ENCODE assay signal across 8 cellular contexts in genomic region chr18:75209952-75210261, GRCh38. TPM values are rescaled to one million over a fixed set of nuclear protein-coding genes. Genes with fewer than 3 reads are reported as not detected.
A peak's percentile ranks its signal among the peaks of the same experiment; 100 is the strongest.
DNase-seq lines count a peak whose midpoint lies in the region; ATAC-seq, FAIRE-seq and TF ChIP-seq lines count a peak whose summit lies in the region.

No MANE protein-coding gene starts in this region.

- no peak for TF ChIP-seq POLR2A in H1 (IDR thresholded peaks at IDR 0.05; ENCODE audit: control extremely low read depth in 1 of 2, low read depth in 2 of 2, low read length in 2 of 2)
- TF ChIP-seq POLR2A in ovary (IDR thresholded peaks at IDR 0.05), result no peak

- H3K9ac ChIP-seq in H1 (replicated peaks in 1 of 4; ENCODE audit: extremely low read depth in 1 of 4, low read depth in 3 of 4, low read length in 3 of 4), result no peak overlapping the region

- WGBS in H1 (ENCODE audit: extremely low coverage in 1 of 2, insufficient coverage in 1 of 2, insufficient read length in 1 of 2, insufficient replicate concordance in 2 of 2, low coverage in 1 of 2, low lambda C conversion rate in 2 of 2, missing lambda C conversion rate in 1 of 2), 2 experiments, result 5% methylated on average over 8 of the region's 8 CpGs; no CpG with 5 or more reads in 1 of the 2 experiments
- 0 to 2% (median 1%) methylated on average over 8 of the region's 8 CpGs for WGBS in ovary, 3 donors

- H3K9me3 ChIP-seq in H1 (ENCODE audit: insufficient read depth in 2 of 2, low read depth in 1 of 2, low read length in 1 of 2) (no peaks in the 10 kb centered on the region), ovary (no peaks in the 10 kb centered on the region)

- H4K20me1 ChIP-seq in H1 (replicated peaks in 1 of 2; ENCODE audit: control insufficient read depth in 1 of 2, insufficient read depth in 2 of 2, low read length in 2 of 2), result peaks cover 10 to 15% of the 10 kb centered on the region in 2 experiments

- H3K79me2 ChIP-seq in H1 (ENCODE audit: control insufficient read depth in 1 of 2, insufficient read depth in 2 of 2, low read length in 2 of 2), result no peaks in the 10 kb centered on the region

- POLR2A ChIA-PET in H1 (lab: Charles Lee; ENCODE audit: partially characterized antibody), result no interaction called here

- H3K4me1 ChIP-seq in H1 (replicated peaks in 1 of 4; ENCODE audit: control insufficient read depth in 3 of 4, insufficient read depth in 4 of 4, low read length in 3 of 4) (peaks cover 9 to 31% (median 19%) of the 10 kb centered on the region in 4 experiments), ovary (ENCODE audit: insufficient read depth) (peaks cover 6% of the 10 kb centered on the region)

- H2AFZ ChIP-seq in H1 (ENCODE audit: low read length), result peak overlapping the region; percentile 80; the same call in 1 of the 2 replicates

- no peak overlapping the region for H4K91ac ChIP-seq in H1 (replicated peaks; ENCODE audit: insufficient read length, low read length)

- H3K79me1 ChIP-seq in H1 (ENCODE audit: low read depth, low read length), result no peaks in the 10 kb centered on the region

- no peak overlapping the region for H3K18ac ChIP-seq in H1 (ENCODE audit: extremely low read depth, low read length)

- intact Hi-C loops in ovary (cut with DNase I), result loop anchor here in 3 of 4 donors (5.0 to 10.0 kb wide), 4 partner anchors 37 to 1055 kb away; no protein-coding TSS in a partner anchor

- peak overlapping the region; percentile 60 to 70 (median 62) for H3K4me3 ChIP-seq in H1 (ENCODE audit: extremely low read depth in 1 of 4, insufficient read depth in 2 of 4, low read depth in 3 of 4, low read length in 4 of 4)
- H3K4me3 ChIP-seq in ovary, result peak overlapping the region; percentile 97

- no peak overlapping the region for H2BK120ac ChIP-seq in H1 (replicated peaks; ENCODE audit: low read depth, low read length)

- no peak overlapping the region for H2AK5ac ChIP-seq in H1 (ENCODE audit: low read depth, low read length)

- no peak for TF ChIP-seq RAD21 in H1 (IDR thresholded peaks at IDR 0.05 in 1 of 2, conservative IDR thresholded peaks at IDR 0.05 in 1 of 2; ENCODE audit: low read depth in 2 of 2, low read length in 2 of 2)

- no peak overlapping the region for H3K14ac ChIP-seq in H1 (ENCODE audit: insufficient read length)

- no peak overlapping the region for H2BK5ac ChIP-seq in H1 (ENCODE audit: low read depth, low read length)

- H3K36me3 ChIP-seq in H1 (ENCODE audit: control insufficient read depth in 2 of 4, insufficient read depth in 4 of 4, low read length in 3 of 4) (no peaks in the 10 kb centered on the region; a peak in 1 of 8 replicates), ovary (no peaks in the 10 kb centered on the region)

- 0 out of 2 replicates have a peak overlapping the region, but pooled peaks have one; percentile 17 for H2BK12ac ChIP-seq in H1 (ENCODE audit: low read depth, low read length)

- H2BK15ac ChIP-seq in H1 (ENCODE audit: low read length), result no peak overlapping the region

- TF ChIP-seq EP300 in H1 (IDR thresholded peaks at IDR 0.05; ENCODE audit: borderline replicate concordance in 1 of 2, low read depth in 2 of 2, low read length in 2 of 2) (no peak), ovary (IDR thresholded peaks at IDR 0.05) (no peak)

- CTCF ChIA-PET in H1 (lab: Charles Lee; ENCODE audit: partially characterized antibody), result interaction anchor here (0.7 to 1.0 kb wide), 2 partner anchors 37 to 144 kb away, joined by 3 read pairs; no protein-coding TSS in a partner anchor

- no peak overlapping the region for H3K27ac ChIP-seq in H1 (ENCODE audit: low read depth, low read length)
- peak overlapping the region; percentile 87 to 99 for H3K27ac ChIP-seq in ovary

- no peak overlapping the region for H4K5ac ChIP-seq in H1 (ENCODE audit: insufficient read length, low read depth, low read length)

- TF ChIP-seq CTCF in H1 (IDR thresholded peaks at IDR 0.05; ENCODE audit: control extremely low read depth in 1 of 3, insufficient read depth in 1 of 3, low read depth in 1 of 3, low read length in 3 of 3) (no peak), ovary (IDR thresholded peaks at IDR 0.05) (no peak)

- no peak overlapping the region for H2BK20ac ChIP-seq in H1 (ENCODE audit: low read length)

- FAIRE-seq in H1 (lab: Jason Lieb, UNC), result no peak

- H3K27me3 ChIP-seq in H1 (replicated peaks in 1 of 4; ENCODE audit: control insufficient read depth in 3 of 4, extremely low read depth in 1 of 4, insufficient read depth in 3 of 4, low read length in 3 of 4) (peaks cover 46 to 77% (median 68%) of the 10 kb centered on the region in 4 experiments), ovary (no peaks in the 10 kb centered on the region)

- ATAC-seq in HG02884 (IDR thresholded peaks at IDR 0.05; ENCODE audit: unreplicated experiment), result no peak

- peaks cover 24% of the 10 kb centered on the region for H3K23me2 ChIP-seq in H1 (ENCODE audit: low read depth, low read length)

- peak overlapping the region; percentile 76 to 94 for H3K4me2 ChIP-seq in H1 (ENCODE audit: insufficient read depth in 1 of 2, low read depth in 2 of 2, low read length in 2 of 2)

- DNase-seq in NCI-H1436 (lab: John Stamatoyannopoulos, UW) (peak; percentile 23), NCI-H1436 treated with DMSO at 0.1 percent for 48 hours (lab: John Stamatoyannopoulos, UW) (no peak), NCI-H69 (lab: John Stamatoyannopoulos, UW) (peak; percentile 87), H1 (ENCODE audit: low read depth in 1 of 2, low spot score in 2 of 2) (no peak), ovary (no peak), superior temporal gyrus (ENCODE audit: extremely low spot score) (no peak), UCSD-AML1 (lab: John Stamatoyannopoulos, UW; ENCODE audit: unreplicated experiment) (no peak)

- H3K56ac ChIP-seq in H1 (replicated peaks; ENCODE audit: insufficient read length, low read depth, low read length), result no peak overlapping the region

- no peak overlapping the region for H3K23ac ChIP-seq in H1 (ENCODE audit: insufficient read length)

- H4K8ac ChIP-seq in H1 (ENCODE audit: extremely low read depth, insufficient read depth, low read length), result no peak overlapping the region

- H3K4ac ChIP-seq in H1 (replicated peaks; ENCODE audit: insufficient read length, low read depth, low read length), result no peak overlapping the region

TF ChIP-seq in H1, 55 proteins besides CTCF, POLR2A, EP300 and RAD21 (continues in another document):
- TF ChIP-seq CTBP2 (IDR thresholded peaks at IDR 0.05; ENCODE audit: borderline replicate concordance, insufficient read depth, insufficient read length, low read length) (no peak), RNF2 (IDR thresholded peaks at IDR 0.05; ENCODE audit: borderline replicate concordance, low read depth, low read length, missing control alignments, poor library complexity, severe bottlenecking) (no peak), SP4 (IDR thresholded peaks at IDR 0.05; ENCODE audit: low read length) (no peak), CEBPB (IDR thresholded peaks at IDR 0.05; ENCODE audit: low read depth, low read length) (no peak), POLR2AphosphoS5 (IDR thresholded peaks at IDR 0.05; ENCODE audit: low read depth, low read length) (no peak), CREB1 (IDR thresholded peaks at IDR 0.05) (no peak), E2F6 (IDR thresholded peaks at IDR 0.05) (no peak), SIN3A (conservative IDR thresholded peaks at IDR 0.05 in 1 of 2, IDR thresholded peaks at IDR 0.05 in 1 of 2; ENCODE audit: low read depth in 1 of 2, low read length in 2 of 2) (no peak), MAX (IDR thresholded peaks at IDR 0.05) (no peak), EZH2 (IDR thresholded peaks at IDR 0.05; ENCODE audit: low read depth, low read length, severe bottlenecking) (no peak), USF2 (IDR thresholded peaks at IDR 0.05; ENCODE audit: low read length) (no peak), BRCA1 (IDR thresholded peaks at IDR 0.05; ENCODE audit: low read depth, low read length) (no peak)

RNA-seq across cellular contexts. Expression of gene TSHZ1, which starts 0.7 kb away (rescaled TPM):
- 0.25 and 0.32 TPM in 2 replicates for total RNA-seq in H1 (2021; fragmentation: NEBNext Ultra II Directional; extraction: Animal tissue kit (Norgen Biotek cat#: 25700))
- polyA plus RNA-seq in H1 (2011; rRNA removed) (0.03 and 0.06 TPM in 2 replicates), ovary (10 to 100 TPM; 27.9 to 51.8 TPM)
- 0.08 TPM for polyA plus RNA-seq in H1 (2011; cell fraction: cytosol; rRNA removed)
- polyA plus RNA-seq in H1 (2011; cell fraction: nucleus; rRNA removed), result 0.11 TPM
- polyA plus RNA-seq in H1 (2012, experiment 1 of 2), result 0.08 to 0.22 TPM (median 0.13 TPM) in 4 replicates
- polyA plus RNA-seq in H1 (2012, experiment 2 of 2), result 0.05 TPM
- 0.24 TPM for polyA plus RNA-seq in H1 (2013, experiment 1 of 2)
- 0.20 TPM for polyA plus RNA-seq in H1 (2013, experiment 2 of 2)
- polyA minus RNA-seq in H1 (2011; rRNA and poly(A)+ RNA removed), result 0.07 and 0.09 TPM in 2 replicates
- polyA minus RNA-seq in H1 (2011; cell fraction: cytosol; rRNA and poly(A)+ RNA removed), result 0.22 TPM
- polyA minus RNA-seq in H1 (2011; cell fraction: nucleus; rRNA and poly(A)+ RNA removed), result 0.20 TPM
- 100 to 1,000 TPM in 1 of 7 donors, 10 to 100 TPM in 6; 28.5 to 109 (median 69.0) TPM for total RNA-seq in ovary

RNA-seq across cellular contexts. Expression of gene PTGR3, which starts 1.0 kb away (rescaled TPM):
- total RNA-seq in H1 (2021; fragmentation: NEBNext Ultra II Directional; extraction: Animal tissue kit (Norgen Biotek cat#: 25700)), result 3.6 and 3.9 TPM in 2 replicates
- polyA plus RNA-seq in H1 (2011; rRNA removed) (2.0 and 2.8 TPM in 2 replicates), ovary (10 to 100 TPM; 19.8 to 28.4 TPM)
- 3.3 TPM for polyA plus RNA-seq in H1 (2011; cell fraction: cytosol; rRNA removed)
- 7.5 TPM for polyA plus RNA-seq in H1 (2011; cell fraction: nucleus; rRNA removed)
- 2.7 to 4.5 TPM (median 4.3 TPM) in 4 replicates for polyA plus RNA-seq in H1 (2012, experiment 1 of 2)
- polyA plus RNA-seq in H1 (2012, experiment 2 of 2), result 1.3 TPM
- 1.7 TPM for polyA plus RNA-seq in H1 (2013, experiment 1 of 2)
- 2.2 TPM for polyA plus RNA-seq in H1 (2013, experiment 2 of 2)
- 3.8 and 5.7 TPM in 2 replicates for polyA minus RNA-seq in H1 (2011; rRNA and poly(A)+ RNA removed)
- polyA minus RNA-seq in H1 (2011; cell fraction: cytosol; rRNA and poly(A)+ RNA removed), result 5.7 TPM
- polyA minus RNA-seq in H1 (2011; cell fraction: nucleus; rRNA and poly(A)+ RNA removed), result 5.0 TPM
- total RNA-seq in ovary, result 10 to 100 TPM; 15.4 to 55.7 (median 32.6) TPM

Comparison
In these comparisons a context has a peak if more than half of its experiments do, and no peak if none do; other contexts are left out.
1. DNase-seq: peak in NCI-H1436 (single experiment) and NCI-H69 (single experiment); none in NCI-H1436 treated with DMSO at 0.1 percent for 48 hours (single experiment), H1 (0 of 2), ovary (0 of 5), superior temporal gyrus (single experiment) and UCSD-AML1 (single experiment).
2. RNA of gene TSHZ1, which starts 0.7 kb away (total RNA-seq): 28.5 to 109 TPM in ovary; 0.25 to 0.32 TPM in H1; every median in the first group is over 10 times any median in the second.